Comparison of ENCODE assay signal across 1 cellular context in the genomic region with DNA sequence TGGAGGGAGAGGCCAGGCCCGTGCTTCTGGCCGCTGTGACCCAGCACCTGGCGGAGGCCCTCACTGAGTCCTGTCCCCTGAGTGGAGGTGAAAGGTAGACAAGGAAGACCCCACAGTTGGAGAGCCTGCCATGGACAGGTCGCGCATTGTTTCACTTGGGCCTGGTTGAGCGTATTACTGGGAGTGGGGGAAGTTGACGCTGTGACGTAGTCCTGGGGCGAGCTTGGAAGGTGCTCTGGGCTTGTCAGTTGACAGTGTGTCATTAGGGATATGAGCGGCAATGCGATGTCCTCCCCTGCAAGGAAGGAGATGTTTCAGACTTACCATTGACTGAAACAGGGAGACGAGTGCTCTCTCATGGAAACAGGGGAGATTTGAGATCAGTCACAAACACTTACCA.
TF ChIP-seq lines count a peak whose summit lies in the region.

No MANE protein-coding gene starts in this region.

TF ChIP-seq in IMR-90, 13 proteins besides CTCF, POLR2A, EP300 and RAD21 (continued from another document):
- TF ChIP-seq, protein P1, sequence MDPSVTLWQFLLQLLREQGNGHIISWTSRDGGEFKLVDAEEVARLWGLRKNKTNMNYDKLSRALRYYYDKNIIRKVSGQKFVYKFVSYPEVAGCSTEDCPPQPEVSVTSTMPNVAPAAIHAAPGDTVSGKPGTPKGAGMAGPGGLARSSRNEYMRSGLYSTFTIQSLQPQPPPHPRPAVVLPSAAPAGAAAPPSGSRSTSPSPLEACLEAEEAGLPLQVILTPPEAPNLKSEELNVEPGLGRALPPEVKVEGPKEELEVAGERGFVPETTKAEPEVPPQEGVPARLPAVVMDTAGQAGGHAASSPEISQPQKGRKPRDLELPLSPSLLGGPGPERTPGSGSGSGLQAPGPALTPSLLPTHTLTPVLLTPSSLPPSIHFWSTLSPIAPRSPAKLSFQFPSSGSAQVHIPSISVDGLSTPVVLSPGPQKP (IDR thresholded peaks at IDR 0.05; ENCODE audit: borderline replicate concordance, low read depth, low read length) = no peak
- TF ChIP-seq FOS (IDR thresholded peaks at IDR 0.05; ENCODE audit: low read depth, low read length) = no peak
TF ChIP-seq in IMR-90: peak in this region for 0.
